In the genomic region with DNA sequence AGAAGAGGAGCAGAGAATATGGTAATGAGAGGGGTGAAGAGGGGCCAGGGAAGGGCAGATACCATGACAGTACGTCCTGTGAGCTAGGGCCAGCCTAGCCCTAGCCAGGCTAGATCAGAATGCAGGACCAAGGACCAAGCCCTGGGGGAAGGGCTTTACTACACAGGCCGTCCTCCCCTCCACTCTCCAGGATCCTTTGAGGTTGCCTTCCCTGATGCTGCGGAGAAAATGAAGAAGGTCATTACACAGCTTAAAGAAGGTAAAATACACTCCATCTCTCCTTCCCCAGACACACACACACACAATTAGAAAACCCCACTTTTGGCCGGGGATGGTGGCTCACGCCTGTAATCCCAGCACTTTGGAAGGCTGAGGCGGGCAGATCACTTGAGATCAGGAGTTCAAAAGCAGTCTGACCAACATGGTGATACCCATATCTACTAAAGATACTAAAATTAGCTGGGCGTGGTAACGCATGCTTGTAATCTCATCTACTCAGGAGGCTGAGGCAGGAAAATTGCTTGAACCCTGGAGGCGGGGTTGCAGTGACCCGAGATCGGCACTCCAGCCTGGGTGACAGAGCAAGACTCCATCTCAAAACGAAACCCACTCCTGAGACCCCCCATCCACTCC, we compare ENCODE assay signal across 1 cellular context.
TF ChIP-seq lines count a peak whose summit lies in the region.

No MANE protein-coding gene starts in this region.

TF ChIP-seq in WTC11, 78 proteins besides CTCF, POLR2A, EP300 and RAD21 (continued from another document):
- no peak for TF ChIP-seq ZNF425 (CRISPR knock-in tag; conservative IDR thresholded peaks at IDR 0.05)
- no peak for TF ChIP-seq NFYB (CRISPR knock-in tag; conservative IDR thresholded peaks at IDR 0.05; ENCODE audit: low read depth)
- no peak for TF ChIP-seq JUN (CRISPR knock-in tag; IDR thresholded peaks at IDR 0.05)
- no peak for TF ChIP-seq TCF7 (CRISPR knock-in tag; IDR thresholded peaks at IDR 0.05; ENCODE audit: low read depth)
- TF ChIP-seq, protein P1, sequence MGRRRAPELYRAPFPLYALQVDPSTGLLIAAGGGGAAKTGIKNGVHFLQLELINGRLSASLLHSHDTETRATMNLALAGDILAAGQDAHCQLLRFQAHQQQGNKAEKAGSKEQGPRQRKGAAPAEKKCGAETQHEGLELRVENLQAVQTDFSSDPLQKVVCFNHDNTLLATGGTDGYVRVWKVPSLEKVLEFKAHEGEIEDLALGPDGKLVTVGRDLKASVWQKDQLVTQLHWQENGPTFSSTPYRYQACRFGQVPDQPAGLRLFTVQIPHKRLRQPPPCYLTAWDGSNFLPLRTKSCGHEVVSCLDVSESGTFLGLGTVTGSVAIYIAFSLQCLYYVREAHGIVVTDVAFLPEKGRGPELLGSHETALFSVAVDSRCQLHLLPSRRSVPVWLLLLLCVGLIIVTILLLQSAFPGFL (CRISPR knock-in tag; IDR thresholded peaks at IDR 0.05; ENCODE audit: borderline replicate concordance) = no peak
- no peak for TF ChIP-seq ZNF423 (CRISPR knock-in tag; IDR thresholded peaks at IDR 0.05)
- TF ChIP-seq MAX (CRISPR knock-in tag; IDR thresholded peaks at IDR 0.05) = no peak
- no peak for TF ChIP-seq CREB1 (CRISPR knock-in tag; IDR thresholded peaks at IDR 0.05)
- TF ChIP-seq FOXJ3 (CRISPR knock-in tag; IDR thresholded peaks at IDR 0.05; ENCODE audit: borderline replicate concordance) = no peak
- TF ChIP-seq, protein P2, sequence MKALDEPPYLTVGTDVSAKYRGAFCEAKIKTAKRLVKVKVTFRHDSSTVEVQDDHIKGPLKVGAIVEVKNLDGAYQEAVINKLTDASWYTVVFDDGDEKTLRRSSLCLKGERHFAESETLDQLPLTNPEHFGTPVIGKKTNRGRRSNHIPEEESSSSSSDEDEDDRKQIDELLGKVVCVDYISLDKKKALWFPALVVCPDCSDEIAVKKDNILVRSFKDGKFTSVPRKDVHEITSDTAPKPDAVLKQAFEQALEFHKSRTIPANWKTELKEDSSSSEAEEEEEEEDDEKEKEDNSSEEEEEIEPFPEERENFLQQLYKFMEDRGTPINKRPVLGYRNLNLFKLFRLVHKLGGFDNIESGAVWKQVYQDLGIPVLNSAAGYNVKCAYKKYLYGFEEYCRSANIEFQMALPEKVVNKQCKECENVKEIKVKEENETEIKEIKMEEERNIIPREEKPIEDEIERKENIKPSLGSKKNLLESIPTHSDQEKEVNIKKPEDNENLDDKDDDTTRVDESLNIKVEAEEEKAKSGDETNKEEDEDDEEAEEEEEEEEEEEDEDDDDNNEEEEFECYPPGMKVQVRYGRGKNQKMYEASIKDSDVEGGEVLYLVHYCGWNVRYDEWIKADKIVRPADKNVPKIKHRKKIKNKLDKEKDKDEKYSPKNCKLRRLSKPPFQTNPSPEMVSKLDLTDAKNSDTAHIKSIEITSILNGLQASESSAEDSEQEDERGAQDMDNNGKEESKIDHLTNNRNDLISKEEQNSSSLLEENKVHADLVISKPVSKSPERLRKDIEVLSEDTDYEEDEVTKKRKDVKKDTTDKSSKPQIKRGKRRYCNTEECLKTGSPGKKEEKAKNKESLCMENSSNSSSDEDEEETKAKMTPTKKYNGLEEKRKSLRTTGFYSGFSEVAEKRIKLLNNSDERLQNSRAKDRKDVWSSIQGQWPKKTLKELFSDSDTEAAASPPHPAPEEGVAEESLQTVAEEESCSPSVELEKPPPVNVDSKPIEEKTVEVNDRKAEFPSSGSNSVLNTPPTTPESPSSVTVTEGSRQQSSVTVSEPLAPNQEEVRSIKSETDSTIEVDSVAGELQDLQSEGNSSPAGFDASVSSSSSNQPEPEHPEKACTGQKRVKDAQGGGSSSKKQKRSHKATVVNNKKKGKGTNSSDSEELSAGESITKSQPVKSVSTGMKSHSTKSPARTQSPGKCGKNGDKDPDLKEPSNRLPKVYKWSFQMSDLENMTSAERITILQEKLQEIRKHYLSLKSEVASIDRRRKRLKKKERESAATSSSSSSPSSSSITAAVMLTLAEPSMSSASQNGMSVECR (CRISPR knock-in tag; IDR thresholded peaks at IDR 0.05; ENCODE audit: borderline replicate concordance) = no peak
- TF ChIP-seq, protein P3, sequence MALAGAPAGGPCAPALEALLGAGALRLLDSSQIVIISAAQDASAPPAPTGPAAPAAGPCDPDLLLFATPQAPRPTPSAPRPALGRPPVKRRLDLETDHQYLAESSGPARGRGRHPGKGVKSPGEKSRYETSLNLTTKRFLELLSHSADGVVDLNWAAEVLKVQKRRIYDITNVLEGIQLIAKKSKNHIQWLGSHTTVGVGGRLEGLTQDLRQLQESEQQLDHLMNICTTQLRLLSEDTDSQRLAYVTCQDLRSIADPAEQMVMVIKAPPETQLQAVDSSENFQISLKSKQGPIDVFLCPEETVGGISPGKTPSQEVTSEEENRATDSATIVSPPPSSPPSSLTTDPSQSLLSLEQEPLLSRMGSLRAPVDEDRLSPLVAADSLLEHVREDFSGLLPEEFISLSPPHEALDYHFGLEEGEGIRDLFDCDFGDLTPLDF (CRISPR knock-in tag; IDR thresholded peaks at IDR 0.05) = no peak
- no peak for TF ChIP-seq ETV6 (CRISPR knock-in tag; IDR thresholded peaks at IDR 0.05)
- TF ChIP-seq TP53 (CRISPR knock-in tag; IDR thresholded peaks at IDR 0.05) = no peak
- no peak for TF ChIP-seq JAZF1 (CRISPR knock-in tag; IDR thresholded peaks at IDR 0.05)
